ENCODE assay signal across 18 cellular contexts in genomic region chr11:80843266-80843974, GRCh38.
A peak's percentile ranks its signal among the peaks of the same experiment; 100 is the strongest.
DNase-seq lines count a peak whose midpoint lies in the region; ATAC-seq, FAIRE-seq and TF ChIP-seq lines count a peak whose summit lies in the region.
"Had no signal": no experiment of that assay in that cellular context is flagged by ENCODE, and none has a peak within 500 bp of the region (broad histone marks: within the 10 kb centered on the region; RNA-seq: fewer than 3 reads in every experiment).

No MANE protein-coding gene starts in this region.

- ATAC-seq in HG02840 (IDR thresholded peaks at IDR 0.05; ENCODE audit: low FRiP score, unreplicated experiment) (peak; percentile 37), HG03469 (IDR thresholded peaks at IDR 0.05; ENCODE audit: unreplicated experiment) (peak; percentile 30)
- ATAC-seq: left lung; naive thymus-derived CD4-positive, alpha-beta T cell had no signal

- no peak overlapping the region for H3K4me3 Mint-ChIP-seq in type B pancreatic cell
- H3K4me3 Mint-ChIP-seq: activated naive CD4-positive, alpha-beta T cell treated with anti-CD3 and anti-CD28 coated beads, Interleukin-2, amount 10 ng/mL, durations not matched to agents 7 days and 5 days; brain; HFFc6; naive thymus-derived CD4-positive, alpha-beta T cell had no signal

- no peak overlapping the region for H3K27ac Mint-ChIP-seq in type B pancreatic cell
- H3K27ac Mint-ChIP-seq: activated naive CD4-positive, alpha-beta T cell treated with anti-CD3 and anti-CD28 coated beads, Interleukin-2, amount 10 ng/mL, durations not matched to agents 7 days and 5 days; brain; HFFc6; naive thymus-derived CD4-positive, alpha-beta T cell had no signal

- FAIRE-seq in GM18507 (lab: Jason Lieb, UNC), result peak; percentile 24
- no peak for FAIRE-seq in HTR-8/SVneo (lab: Jason Lieb, UNC)

- no peaks in the 10 kb centered on the region for H3K9me3 Mint-ChIP-seq in type B pancreatic cell
- H3K9me3 Mint-ChIP-seq: brain had no signal

- no peaks in the 10 kb centered on the region for H3K36me3 Mint-ChIP-seq in type B pancreatic cell
- H3K36me3 Mint-ChIP-seq: activated naive CD4-positive, alpha-beta T cell treated with anti-CD3 and anti-CD28 coated beads, Interleukin-2, amount 10 ng/mL, durations not matched to agents 7 days and 5 days; brain; naive thymus-derived CD4-positive, alpha-beta T cell had no signal

- peaks cover 4% of the 10 kb centered on the region for H3K4me1 Mint-ChIP-seq in type B pancreatic cell (ENCODE audit: unreplicated experiment)
- H3K4me1 Mint-ChIP-seq: activated naive CD4-positive, alpha-beta T cell treated with anti-CD3 and anti-CD28 coated beads, Interleukin-2, amount 10 ng/mL, durations not matched to agents 7 days and 5 days; brain; naive thymus-derived CD4-positive, alpha-beta T cell had no signal

- TF ChIP-seq CTCF in GM20000 (IDR thresholded peaks at IDR 0.05; ENCODE audit: extremely low read depth, missing control alignments), result no peak
- no peak for TF ChIP-seq CTCF in type B pancreatic cell (conservative IDR thresholded peaks at IDR 0.05)

- H3K27ac ChIP-seq in substantia nigra (ENCODE audit: low read depth, low read length, poor library complexity, severe bottlenecking), result no peak overlapping the region
- H3K27ac ChIP-seq: dorsolateral prefrontal cortex, left lung, prostate gland had no signal

- DNase-seq in GM18507 (ENCODE audit: extremely low spot score, insufficient read length, low read depth) (no peak), GM20000 (ENCODE audit: low spot score) (peak; percentile 5), HTR-8/SVneo (ENCODE audit: insufficient read length, low spot score) (no peak), type B pancreatic cell (ENCODE audit: extremely low spot score, unreplicated experiment) (no peak), substantia nigra (lab: John Stamatoyannopoulos, UW) (no peak), SK-N-DZ (ENCODE audit: low spot score) (no peak)
- DNase-seq: activated CD8-positive, alpha-beta memory T cell treated with anti-CD3 and anti-CD28 coated beads, Interleukin-2, amount 50 U/mL, for 48 hours; activated naive CD4-positive, alpha-beta T cell treated with anti-CD3 and anti-CD28 coated beads, Interleukin-2, amount 10 ng/mL, durations not matched to agents 7 days and 5 days; dorsolateral prefrontal cortex; HFFc6; left lung; MG63; naive thymus-derived CD4-positive, alpha-beta T cell; NCI-H748 treated with DMSO at 0.1 percent for 48 hours had no signal

- H3K27me3 Mint-ChIP-seq in type B pancreatic cell, result no peaks in the 10 kb centered on the region
- H3K27me3 Mint-ChIP-seq: activated naive CD4-positive, alpha-beta T cell treated with anti-CD3 and anti-CD28 coated beads, Interleukin-2, amount 10 ng/mL, durations not matched to agents 7 days and 5 days; naive thymus-derived CD4-positive, alpha-beta T cell had no signal
